In the genomic region with DNA sequence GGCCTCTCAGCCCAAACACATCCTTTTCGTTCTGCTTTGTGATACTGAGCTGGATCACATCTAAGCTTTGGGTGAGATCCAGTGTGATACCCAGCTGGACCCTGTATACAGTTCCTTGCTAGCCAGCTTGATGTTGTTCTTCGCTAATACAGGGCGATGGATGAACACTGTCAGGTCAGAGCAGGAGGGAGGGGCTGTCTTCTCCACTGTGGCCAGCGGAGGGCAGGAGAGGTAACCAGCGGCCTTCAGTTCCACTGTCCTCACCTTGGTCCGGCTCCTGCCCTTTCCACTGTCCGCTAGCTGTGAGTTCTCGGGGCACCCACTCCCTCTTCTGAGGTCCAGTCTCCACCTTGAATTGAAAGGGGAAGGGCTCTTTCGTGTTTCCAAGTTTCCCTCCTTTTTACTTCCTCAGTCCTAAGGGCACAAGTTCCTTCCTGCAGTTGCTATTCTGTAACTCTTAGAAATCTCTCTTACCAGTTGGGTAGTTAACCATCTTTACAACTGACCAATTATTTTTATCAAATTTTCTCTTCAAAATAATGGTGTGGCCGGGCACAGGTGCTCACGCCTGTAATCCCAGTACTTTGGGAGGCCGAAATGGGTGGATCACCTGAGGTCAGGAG, we compare ENCODE assay signal across 9 cellular contexts. TPM values are rescaled to one million over a fixed set of nuclear protein-coding genes. Genes with fewer than 3 reads are reported as not detected.
DNase-seq lines count a peak whose midpoint lies in the region; ATAC-seq and TF ChIP-seq lines count a peak whose summit lies in the region.
"Had no signal": no experiment of that assay in that cellular context is flagged by ENCODE, and none has a peak within 500 bp of the region (broad histone marks: within the 10 kb centered on the region; RNA-seq: fewer than 3 reads in every experiment).

No MANE protein-coding gene starts in this region.

- H3K27me3 ChIP-seq in AG04450 (ENCODE audit: control insufficient read depth, insufficient read depth, low read length) (no peaks in the 10 kb centered on the region), adrenal gland (no peaks in the 10 kb centered on the region), right lobe of liver (no peaks in the 10 kb centered on the region)

- H3K4me3 ChIP-seq in AG04450 (ENCODE audit: low read depth, low read length) (no peak overlapping the region), GM12875 (ENCODE audit: low read depth, low read length) (no peak overlapping the region), adrenal gland (no peak overlapping the region), right lobe of liver (no peak overlapping the region)

- CTCF ChIA-PET in AG04450 (lab: Charles Lee) (interaction anchor here (0.5 to 1.9 kb wide), 10 partner anchors 8 to 306 kb away, joined by 3 to 8 read pairs (median 5); no protein-coding TSS in a partner anchor), RWPE1 (lab: Yijun Ruan, JAX) (interaction anchor here (0.5 to 1.2 kb wide), 4 partner anchors 9 to 51 kb away, joined by 3 to 5 read pairs (median 3); no protein-coding TSS in a partner anchor)

- H3K9me3 ChIP-seq in AG04450 (ENCODE audit: control insufficient read depth, insufficient read depth, low read length) = peaks cover 3% of the 10 kb centered on the region; the same call in 1 of the 2 replicates
- H3K9me3 ChIP-seq in adrenal gland (replicated peaks in 1 of 3) = no peaks in the 10 kb centered on the region
- H3K9me3 ChIP-seq in right lobe of liver = no peaks in the 10 kb centered on the region

- H3K27ac ChIP-seq in AG04450 (ENCODE audit: low read depth, low read length) (no peak overlapping the region), RWPE1 (peak overlapping the region; percentile 32; the same call in 1 of the 2 replicates), adrenal gland (no peak overlapping the region), right lobe of liver (no peak overlapping the region)

- peak; percentile 68 for TF ChIP-seq CTCF in AG04450 (IDR thresholded peaks at IDR 0.05; ENCODE audit: low read depth, low read length)
- peak; percentile 65; the same call in 1 of the 2 replicates for TF ChIP-seq CTCF in GM12875 (IDR thresholded peaks at IDR 0.05; ENCODE audit: borderline replicate concordance, insufficient read depth, low read depth, low read length)
- peak; percentile 63 for TF ChIP-seq CTCF in RWPE1 (conservative IDR thresholded peaks at IDR 0.05; ENCODE audit: low read depth)
- TF ChIP-seq CTCF in adrenal gland (IDR thresholded peaks at IDR 0.05) = peak; percentile 12 to 54 (median 38)
- peak; percentile 42 to 53 (median 50) for TF ChIP-seq CTCF in right lobe of liver (IDR thresholded peaks at IDR 0.05)

- POLR2A ChIA-PET in AG04450 (lab: Yijun Ruan, JAX) (no interaction called here), RWPE1 (lab: Yijun Ruan, JAX; ENCODE audit: low non-redundant PET) (no interaction called here)

- intact Hi-C loops in adrenal gland (cut with DNase I) (no loop called here), right lobe of liver (cut with DNase I) (no loop called here)

- peaks cover 15 to 39% of the 10 kb centered on the region in 2 donors for H3K4me1 ChIP-seq in adrenal gland (replicated peaks in 1 of 2)
- peaks cover 0 to 41% (median 14%) of the 10 kb centered on the region in 4 donors for H3K4me1 ChIP-seq in right lobe of liver

- DNase-seq in AG04450 (ENCODE audit: low read depth, low spot score) (no peak), RWPE1 (ENCODE audit: low spot score) (peak; percentile 23), adrenal gland (peak in 3 of 7 donors; percentile 49 to 59 (median 54)), right lobe of liver (peak in 1 of 3 donors; percentile 57), AG08396 (ENCODE audit: low spot score) (no peak), foreskin melanocyte (no peak)

- TF ChIP-seq POLR2A in adrenal gland (IDR thresholded peaks at IDR 0.05) = no peak
- TF ChIP-seq POLR2A in right lobe of liver (IDR thresholded peaks at IDR 0.05) = no peak

- H3K36me3 ChIP-seq in adrenal gland (replicated peaks in 1 of 2) (peaks cover 0 to 6% of the 10 kb centered on the region in 2 donors), right lobe of liver (no peaks in the 10 kb centered on the region)

- WGBS in adrenal gland, 4 donors = 55 to 65% (median 59%) methylated on average over 12 of the region's 12 CpGs
- WGBS in right lobe of liver (ENCODE audit: insufficient coverage, low coverage, low lambda C conversion rate, missing lambda C conversion rate) = 78% methylated on average over 5 of the region's 12 CpGs

- ATAC-seq in right lobe of liver = peak; percentile 21 to 41 (median 34)
- no peak for ATAC-seq in HG02610 (IDR thresholded peaks at IDR 0.05; ENCODE audit: unreplicated experiment)
- ATAC-seq: stimulated activated effector memory CD8-positive, alpha-beta T cell treated with anti-CD3 and anti-CD28 coated beads, Interleukin-12 subunit alpha, Interleukin-12 subunit beta, amount 100 ng/mL, for 72 hours had no signal

RNA-seq across cellular contexts. Expression of a gene that starts 3.0 kb away (rescaled TPM):
- 0.47 and 1.2 TPM in 2 replicates for polyA plus RNA-seq in AG04450 (2011; rRNA removed)
- polyA minus RNA-seq in AG04450 (2011; rRNA and poly(A)+ RNA removed) = 1.1 TPM in 2 replicates
- total RNA-seq in adrenal gland = 10 to 100 TPM in 7 of 8 donors, 1 to 10 TPM in 1; 9.5 to 19.3 (median 14.0) TPM
- polyA plus RNA-seq in adrenal gland = 10 to 100 TPM in 2 of 3 donors, 1 to 10 TPM in 1; 4.2 to 19.5 (median 10.4) TPM
- 1 to 10 TPM; 1.3 to 4.4 (median 1.7) TPM for total RNA-seq in right lobe of liver

RNA-seq across cellular contexts. Expression of a gene that starts 19.5 kb away (rescaled TPM):
- polyA plus RNA-seq in AG04450 (2011; rRNA removed) (3.6 and 5.5 TPM in 2 replicates), adrenal gland (10 to 100 TPM in 2 of 3 donors, 1 to 10 TPM in 1; 3.8 to 86.1 (median 33.9) TPM)
- 3.0 and 4.2 TPM in 2 replicates for polyA minus RNA-seq in AG04450 (2011; rRNA and poly(A)+ RNA removed)
- total RNA-seq in adrenal gland (10 to 100 TPM; 10.1 to 25.5 (median 15.2) TPM), right lobe of liver (1 to 10 TPM; 4.0 to 8.4 (median 5.4) TPM)

RNA-seq across cellular contexts. Expression of a gene that starts 32.8 kb away (rescaled TPM):
- polyA plus RNA-seq in AG04450 (2011; rRNA removed) = not detected in 2 replicates
- polyA minus RNA-seq in AG04450 (2011; rRNA and poly(A)+ RNA removed) = not detected in 2 replicates
- under 1 TPM in 2 of 8 donors, not detected in 6; 0.15 to 0.50 TPM for total RNA-seq in adrenal gland
- polyA plus RNA-seq in adrenal gland = under 1 TPM in 1 of 3 donors, not detected in 2; 0.13 TPM
- not detected for total RNA-seq in right lobe of liver

RNA-seq across cellular contexts. Expression of a gene that starts 56.1 kb away (rescaled TPM):
- 0.20 and 0.29 TPM in 2 replicates for polyA plus RNA-seq in AG04450 (2011; rRNA removed)
- polyA minus RNA-seq in AG04450 (2011; rRNA and poly(A)+ RNA removed) = 0.56 and 0.64 TPM in 2 replicates
- not detected for total RNA-seq in adrenal gland
- polyA plus RNA-seq in adrenal gland = not detected
- total RNA-seq in right lobe of liver = not detected
